Comparison of ENCODE assay signal across 22 cellular contexts in the genomic region with DNA sequence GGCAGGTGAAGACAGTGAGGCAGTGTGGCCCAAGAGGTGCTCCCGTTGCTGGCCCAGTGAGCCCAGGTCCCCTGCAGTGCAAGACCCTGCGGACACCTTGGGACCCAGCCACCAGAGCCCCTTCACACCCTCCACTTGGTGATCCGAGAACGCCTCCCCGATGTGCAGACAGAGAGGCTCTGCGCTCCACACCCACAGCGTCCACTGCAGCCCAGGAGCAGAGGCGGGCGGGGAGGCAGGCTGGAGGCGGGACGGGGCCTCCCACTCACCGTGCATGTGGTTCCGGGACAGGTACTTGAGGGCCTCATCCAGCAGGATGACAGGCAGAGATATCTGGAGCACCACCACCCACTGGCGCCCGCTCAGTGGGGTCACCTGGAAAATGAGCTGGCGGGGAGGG. TPM values are rescaled to one million over a fixed set of nuclear protein-coding genes. Genes with fewer than 3 reads are reported as not detected.
DNase-seq lines count a peak whose midpoint lies in the region; ATAC-seq and TF ChIP-seq lines count a peak whose summit lies in the region.
"Had no signal": no experiment of that assay in that cellular context is flagged by ENCODE, and none has a peak within 500 bp of the region (broad histone marks: within the 10 kb centered on the region; RNA-seq: fewer than 3 reads in every experiment).

No MANE protein-coding gene starts in this region.

- no peaks in the 10 kb centered on the region for H3K79me1 ChIP-seq in H9 (ENCODE audit: insufficient read depth, low read depth, low read length, poor library complexity, severe bottlenecking)

- no peaks in the 10 kb centered on the region for H3K4me1 ChIP-seq in H9 (ENCODE audit: insufficient read depth, low read length)
- no peaks in the 10 kb centered on the region for H3K4me1 ChIP-seq in iPS-15b (ENCODE audit: control insufficient read depth, insufficient read depth, low read length)
- no peaks in the 10 kb centered on the region for H3K4me1 ChIP-seq in naive thymus-derived CD4-positive, alpha-beta T cell (ENCODE audit: control insufficient read depth in 2 of 2, insufficient read depth in 2 of 2, low read length in 2 of 2)
- no peaks in the 10 kb centered on the region for H3K4me1 ChIP-seq in upper lobe of right lung

- H3K4ac ChIP-seq in H9 (ENCODE audit: low read depth, low read length), result no peak overlapping the region

- H3K27ac Mint-ChIP-seq in H9, result 0 out of 7 replicates have a peak overlapping the region, but pooled peaks of 1 of the 3 experiments have one; percentile 48
- H3K27ac Mint-ChIP-seq in naive thymus-derived CD4-positive, alpha-beta T cell, result no peak overlapping the region
- no peak overlapping the region for H3K27ac Mint-ChIP-seq in MCF 10A (ENCODE audit: low read depth, unreplicated experiment)

- no CpG with 5 or more reads among the region's 16 CpGs for WGBS in H9 (ENCODE audit: extremely low coverage, insufficient read length, low lambda C conversion rate)

- no peak overlapping the region for H2BK15ac ChIP-seq in H9 (ENCODE audit: low read depth, low read length)

- no peak for ATAC-seq in naive thymus-derived CD4-positive, alpha-beta T cell
- ATAC-seq in upper lobe of right lung, result peak; percentile 40
- no peak for ATAC-seq in SK-N-SH treated with all-trans-retinoic acid at 6 μM for 48 hours
- ATAC-seq: CD8-positive, alpha-beta T cell; Panc1 had no signal

- no peak overlapping the region for H2AFZ ChIP-seq in H9 (ENCODE audit: low read length)

- no peak overlapping the region for H2BK20ac ChIP-seq in H9 (ENCODE audit: low read depth, low read length, poor library complexity, severe bottlenecking)

- H3K4me3 ChIP-seq in iPS-15b (ENCODE audit: low read depth, low read length), result no peak overlapping the region
- no peak overlapping the region for H3K4me3 ChIP-seq in naive thymus-derived CD4-positive, alpha-beta T cell (ENCODE audit: low read length)
- no peak overlapping the region for H3K4me3 ChIP-seq in upper lobe of right lung
- H3K4me3 ChIP-seq: BLaER1 treated with 17β-estradiol and CSF1 and Interleukin-3, amounts not matched to agents 10 nM and 100 nM had no signal

- H4K8ac ChIP-seq in H9 (replicated peaks; ENCODE audit: insufficient read length, low read depth, low read length), result no peak overlapping the region

- H3K27me3 Mint-ChIP-seq in H9 (ENCODE audit: low read depth) (no peaks in the 10 kb centered on the region), MCF 10A (ENCODE audit: insufficient read depth, unreplicated experiment) (peaks cover 15% of the 10 kb centered on the region)
- no peaks in the 10 kb centered on the region for H3K27me3 Mint-ChIP-seq in naive thymus-derived CD4-positive, alpha-beta T cell

- H3K36me3 ChIP-seq in iPS-15b (ENCODE audit: control insufficient read depth, insufficient read depth, low read length) (peaks cover 10% of the 10 kb centered on the region), upper lobe of right lung (no peaks in the 10 kb centered on the region)
- H3K36me3 ChIP-seq in naive thymus-derived CD4-positive, alpha-beta T cell (ENCODE audit: control insufficient read depth in 2 of 3, insufficient read depth in 3 of 3, low read length in 3 of 3), result peaks cover 0 to 89% (median 24%) of the 10 kb centered on the region in 3 experiments

- no peaks in the 10 kb centered on the region for H3K79me2 ChIP-seq in H9 (ENCODE audit: insufficient read depth, low read length)

- H3K18ac ChIP-seq in H9 (ENCODE audit: insufficient read length, low read depth, low read length), result no peak overlapping the region

- H3K9me3 Mint-ChIP-seq in H9 (no peaks in the 10 kb centered on the region), MCF 10A (ENCODE audit: unreplicated experiment) (no peaks in the 10 kb centered on the region)
- H3K9me3 Mint-ChIP-seq in naive thymus-derived CD4-positive, alpha-beta T cell, result no peaks in the 10 kb centered on the region
- H3K9me3 Mint-ChIP-seq: CD8-positive, alpha-beta T cell had no signal

- intact Hi-C loops in naive thymus-derived CD4-positive, alpha-beta T cell (cut with micrococcal nuclease), result no loop called here
- intact Hi-C loops in upper lobe of right lung (cut with DNase I) (no loop called here), MCF 10A (cut with micrococcal nuclease) (no loop called here)

- CTCF ChIA-PET in naive thymus-derived CD4-positive, alpha-beta T cell (lab: Charles Lee), result no interaction called here
- CTCF ChIA-PET in MCF 10A (lab: Yijun Ruan, JAX), result interaction anchor here (0.6 kb wide), 1 partner anchor 21 kb away, joined by 4 read pairs; no protein-coding TSS in a partner anchor

- BruUV-seq in MCF 10A (replicated peaks; lab: Mats Ljungman, UMichigan), result no TSS peak

- H3K14ac ChIP-seq in H9 (ENCODE audit: insufficient read depth, low read length), result no peak overlapping the region

- H4K20me1 ChIP-seq in H9 (ENCODE audit: control insufficient read depth, insufficient read depth, insufficient read length), result no peaks in the 10 kb centered on the region

- no peaks in the 10 kb centered on the region for H3K23me2 ChIP-seq in H9 (ENCODE audit: insufficient read length, low read depth, low read length, poor library complexity, severe bottlenecking)

- H3K4me1 Mint-ChIP-seq in H9 (peaks cover 9 to 24% of the 10 kb centered on the region in 2 experiments; a peak in 3 of 4 replicates), MCF 10A (ENCODE audit: insufficient read depth, unreplicated experiment) (no peaks in the 10 kb centered on the region)
- peaks cover 0 to 5% (median 0%) of the 10 kb centered on the region in 7 donors for H3K4me1 Mint-ChIP-seq in naive thymus-derived CD4-positive, alpha-beta T cell

- H3K36me3 Mint-ChIP-seq in H9 (ENCODE audit: insufficient read depth in 1 of 3, low read depth in 3 of 3) (0 out of 7 replicates have a peak, but pooled peaks cover 0 to 3% (median 0%) of the 10 kb centered on the region in 3 experiments), MCF 10A (ENCODE audit: insufficient read depth, unreplicated experiment) (no peaks in the 10 kb centered on the region)
- H3K36me3 Mint-ChIP-seq in naive thymus-derived CD4-positive, alpha-beta T cell, result peaks cover 0 to 17% (median 5%) of the 10 kb centered on the region in 5 donors

- no peak overlapping the region for H2BK5ac ChIP-seq in H9 (ENCODE audit: insufficient read length, low read length)

- no peak overlapping the region for H3K4me3 Mint-ChIP-seq in H9
- no peak overlapping the region for H3K4me3 Mint-ChIP-seq in naive thymus-derived CD4-positive, alpha-beta T cell
- no peak overlapping the region for H3K4me3 Mint-ChIP-seq in MCF 10A (ENCODE audit: unreplicated experiment)
- H3K4me3 Mint-ChIP-seq: CD8-positive, alpha-beta T cell had no signal

- H3K56ac ChIP-seq in H9 (ENCODE audit: insufficient read length, low read depth, low read length), result no peak overlapping the region

- no peak overlapping the region for H2AK5ac ChIP-seq in H9 (ENCODE audit: insufficient read length, low read length)

- H3T11ph ChIP-seq in H9 (ENCODE audit: low read length), result no peak overlapping the region

- TF ChIP-seq CTCF in H9 (conservative IDR thresholded peaks at IDR 0.05) (no peak), upper lobe of right lung (IDR thresholded peaks at IDR 0.05) (no peak), MCF 10A (IDR thresholded peaks at IDR 0.05; ENCODE audit: unreplicated experiment) (no peak)

- no peak overlapping the region for H3K23ac ChIP-seq in H9 (ENCODE audit: insufficient read length, low read depth, low read length)

- H2BK12ac ChIP-seq in H9 (ENCODE audit: insufficient read length, low read depth, low read length), result no peak overlapping the region

- H3K9me3 ChIP-seq in H9 (ENCODE audit: control insufficient read depth, low read depth, low read length) (no peaks in the 10 kb centered on the region), iPS-15b (ENCODE audit: control insufficient read depth, insufficient read depth, low read length) (no peaks in the 10 kb centered on the region), upper lobe of right lung (no peaks in the 10 kb centered on the region)
- no peaks in the 10 kb centered on the region for H3K9me3 ChIP-seq in naive thymus-derived CD4-positive, alpha-beta T cell (ENCODE audit: control insufficient read depth in 2 of 3, low read length in 3 of 3)
- H3K9me3 ChIP-seq: BLaER1 treated with 17β-estradiol and CSF1 and Interleukin-3, amounts not matched to agents 10 nM and 100 nM; SK-N-SH had no signal

- H2BK120ac ChIP-seq in H9 (ENCODE audit: low read depth, low read length, poor library complexity, severe bottlenecking), result no peak overlapping the region

- POLR2A ChIA-PET in naive thymus-derived CD4-positive, alpha-beta T cell (lab: Charles Lee), result no interaction called here
- POLR2A ChIA-PET in MCF 10A (lab: Yijun Ruan, JAX), result no interaction called here

- H3K9ac ChIP-seq in H9 (ENCODE audit: extremely low read depth, insufficient read length, low read length) (no peak overlapping the region), iPS-15b (ENCODE audit: low read depth, low read length) (peak overlapping the region; percentile 24)
- H3K9ac ChIP-seq: SK-N-SH had no signal

- H3K27me3 ChIP-seq in H9 (ENCODE audit: insufficient read depth, low read length), result no peaks in the 10 kb centered on the region
- no peaks in the 10 kb centered on the region for H3K27me3 ChIP-seq in iPS-15b (ENCODE audit: control insufficient read depth, insufficient read depth, low read length)
- no peaks in the 10 kb centered on the region for H3K27me3 ChIP-seq in naive thymus-derived CD4-positive, alpha-beta T cell (ENCODE audit: control insufficient read depth in 2 of 2, insufficient read depth in 2 of 2, low read length in 2 of 2)
- H3K27me3 ChIP-seq in upper lobe of right lung, result no peaks in the 10 kb centered on the region
- H3K27me3 ChIP-seq: BLaER1 treated with 17β-estradiol and CSF1 and Interleukin-3, amounts not matched to agents 10 nM and 100 nM had no signal

- H3K4me2 ChIP-seq in H9 (ENCODE audit: insufficient read depth, insufficient read length, low read length), result no peak overlapping the region
- H3K4me2 ChIP-seq: SK-N-SH had no signal

- no peak overlapping the region for H4K91ac ChIP-seq in H9 (ENCODE audit: insufficient read length, low read depth, low read length)

- H4K5ac ChIP-seq in H9 (ENCODE audit: insufficient read length, low read depth, low read length), result no peak overlapping the region

- H3K27ac ChIP-seq in H9 (ENCODE audit: insufficient read length, low read depth, low read length) (no peak overlapping the region), upper lobe of right lung (no peak overlapping the region)
- peak overlapping the region; percentile 24 for H3K27ac ChIP-seq in naive thymus-derived CD4-positive, alpha-beta T cell (ENCODE audit: low read depth, low read length)

- DNase-seq in H9, result peak; percentile 31
- no peak for DNase-seq in naive thymus-derived CD4-positive, alpha-beta T cell
- no peak for DNase-seq in upper lobe of right lung
- no peak for DNase-seq in MCF 10A (ENCODE audit: unreplicated experiment)
- DNase-seq in MV-4-11 (lab: John Stamatoyannopoulos, UW), result no peak
- DNase-seq: Calu3; CD8-positive, alpha-beta T cell; DMS153; KBM-7; NCI-H1092 treated with DMSO at 0.1 percent for 48 hours; NCI-H2081; NCI-H2171; NCI-H524 treated with DMSO at 0.1 percent for 48 hours; NCI-H82; SIG-M5 had no signal

RNA-seq across cellular contexts. Expression of gene P2RX1, which starts 12.1 kb away (rescaled TPM):
- 0.09 TPM in 1 of 2 replicates, not detected in the other for total RNA-seq in H9 (2021)
- total RNA-seq in naive thymus-derived CD4-positive, alpha-beta T cell, result 10 to 100 TPM in 1 of 5 experiments, 1 to 10 TPM in 1, under 1 TPM in 2, not detected in 1; 0.27 to 53.7 (median 2.7) TPM
- polyA plus RNA-seq in naive thymus-derived CD4-positive, alpha-beta T cell, result not detected
- total RNA-seq in upper lobe of right lung, result 6.8 TPM
- not detected in 2 replicates for total RNA-seq in MCF 10A (2022)
- total RNA-seq: Calu3, G401, H4 had no signal
- polyA plus RNA-seq: SK-N-SH had no signal

RNA-seq across cellular contexts. Expression of gene CAMKK1, which starts 35.5 kb away (rescaled TPM):
- total RNA-seq in H9 (2021) (6.4 and 6.7 TPM in 2 replicates), upper lobe of right lung (10.1 TPM), MCF 10A (2022) (3.8 and 4.3 TPM in 2 replicates)
- 10 to 100 TPM in 2 of 5 experiments, 1 to 10 TPM in 3; 4.8 to 12.5 (median 6.3) TPM for total RNA-seq in naive thymus-derived CD4-positive, alpha-beta T cell
- polyA plus RNA-seq in naive thymus-derived CD4-positive, alpha-beta T cell, result 1 to 10 TPM; 2.3 to 3.2 TPM

RNA-seq across cellular contexts. Expression of gene ATP2A3, which starts 35.8 kb away (rescaled TPM):
- total RNA-seq in H9 (2021) (13.3 and 14.6 TPM in 2 replicates), upper lobe of right lung (44.4 TPM), MCF 10A (2022) (not detected in 2 replicates)
- total RNA-seq in naive thymus-derived CD4-positive, alpha-beta T cell, result 100 to 1,000 TPM; 148 to 260 (median 237) TPM
- 100 to 1,000 TPM in 1 of 2 donors, 10 to 100 TPM in 1; 46.6 to 104 TPM for polyA plus RNA-seq in naive thymus-derived CD4-positive, alpha-beta T cell

Comparison
In these comparisons a context has a peak if more than half of its experiments do, and no peak if none do; other contexts are left out.
1. RNA of gene ATP2A3, which starts 35.8 kb away (total RNA-seq): 148 to 260 TPM in naive thymus-derived CD4-positive, alpha-beta T cell, 44.4 TPM in upper lobe of right lung (single experiment) and 13.3 to 14.6 TPM in H9; not detected in MCF 10A; every median in the first group is over 10 times any median in the second.